ENCODE assay signal across 9 cellular contexts in genomic region chr2:179020156-179020750, GRCh38. TPM values are rescaled to one million over a fixed set of nuclear protein-coding genes. Genes with fewer than 3 reads are reported as not detected.
DNase-seq lines count a peak whose midpoint lies in the region; ATAC-seq and TF ChIP-seq lines count a peak whose summit lies in the region.
"Had no signal": no experiment of that assay in that cellular context is flagged by ENCODE, and none has a peak within 500 bp of the region (broad histone marks: within the 10 kb centered on the region; RNA-seq: fewer than 3 reads in every experiment).

No MANE protein-coding gene starts in this region.

- ATAC-seq in Right ventricle myocardium superior (ENCODE audit: poor library complexity) (peak; percentile 41), HG02610 (IDR thresholded peaks at IDR 0.05; ENCODE audit: unreplicated experiment) (peak; percentile 53)

- intact Hi-C loops in Right ventricle myocardium superior (cut with DNase I) = no loop called here
- intact Hi-C loops in cardiac septum (cut with DNase I) = no loop called here
- intact Hi-C loops in posterior vena cava (cut with DNase I) = no loop called here

- DNase-seq in Right ventricle myocardium superior (no peak), cardiac septum (ENCODE audit: low spot score) (no peak), NCI-H1105 treated with DMSO at 0.1 percent for 48 hours (lab: John Stamatoyannopoulos, UW) (peak; percentile 71), fibroblast of mammary gland (ENCODE audit: low read depth) (peak; percentile 36), posterior vena cava (ENCODE audit: low spot score) (no peak)
- peak; percentile 11 for DNase-seq in activated CD4-positive, CD25-positive, alpha-beta regulatory T cell treated with anti-CD3 and anti-CD28 coated beads, Interleukin-2, amount 50 U/mL, for 16 hours (ENCODE audit: low read depth, low spot score)
- peak; percentile 32 to 44 for DNase-seq in stimulated activated CD4-positive, alpha-beta T cell treated with anti-CD3 and anti-CD28 coated beads, Interleukin-15, amount 100 ng/mL, for 48 hours (ENCODE audit: low read depth in 2 of 2)

- H3K4me3 ChIP-seq in fibroblast of mammary gland (ENCODE audit: control insufficient read depth, low read depth, low read length) = no peak overlapping the region
- H3K4me3 ChIP-seq: thyroid gland had no signal

- peak; percentile 64 for TF ChIP-seq CTCF in fibroblast of mammary gland (conservative IDR thresholded peaks at IDR 0.05; ENCODE audit: control insufficient read depth, insufficient read depth, low read depth, low read length)

RNA-seq across cellular contexts. Expression of gene CCDC141, which starts 29.7 kb away (rescaled TPM):
- total RNA-seq in Right ventricle myocardium superior (136 TPM), cardiac septum (162 TPM), posterior vena cava (1 to 10 TPM; 6.2 to 6.7 TPM)

Comparison
In these comparisons a context has a peak if more than half of its experiments do, and no peak if none do; other contexts are left out.
1. DNase-seq: peak in NCI-H1105 treated with DMSO at 0.1 percent for 48 hours (single experiment), activated CD4-positive, CD25-positive, alpha-beta regulatory T cell treated with anti-CD3 and anti-CD28 coated beads, Interleukin-2, amount 50 U/mL, for 16 hours (single experiment), fibroblast of mammary gland (single experiment) and stimulated activated CD4-positive, alpha-beta T cell treated with anti-CD3 and anti-CD28 coated beads, Interleukin-15, amount 100 ng/mL, for 48 hours (2 of 2); none in Right ventricle myocardium superior (single experiment), cardiac septum (single experiment) and posterior vena cava (single experiment).
2. RNA of gene CCDC141, which starts 29.7 kb away (total RNA-seq): 162 TPM in cardiac septum (single experiment) and 136 TPM in Right ventricle myocardium superior (single experiment); 6.2 to 6.7 TPM in posterior vena cava; every median in the first group is over 10 times any median in the second.